ENCODE assay signal across 1 cellular context in genomic region chr16:67663877-67664222, GRCh38.
TF ChIP-seq lines count a peak whose summit lies in the region.

No MANE protein-coding gene starts in this region.

TF ChIP-seq in liver, 16 proteins besides CTCF, POLR2A, EP300 and RAD21 (continued from another document):
- TF ChIP-seq REST (IDR thresholded peaks at IDR 0.05) (no peak), HNF4G (IDR thresholded peaks at IDR 0.05) (no peak), JUND (IDR thresholded peaks at IDR 0.05) (no peak), HNF4A (conservative IDR thresholded peaks at IDR 0.05) (no peak), NR2F2 (IDR thresholded peaks at IDR 0.05) (no peak), FOXA1 (IDR thresholded peaks at IDR 0.05) (no peak), TAF1 (conservative IDR thresholded peaks at IDR 0.05) (no peak), MAX (IDR thresholded peaks at IDR 0.05) (no peak), GABPA (IDR thresholded peaks at IDR 0.05 in 1 of 2, conservative IDR thresholded peaks at IDR 0.05 in 1 of 2) (no peak), FOXA2 (IDR thresholded peaks at IDR 0.05) (no peak), EGR1 (IDR thresholded peaks at IDR 0.05; ENCODE audit: low read depth in 2 of 2) (no peak), ATF3 (IDR thresholded peaks at IDR 0.05) (no peak), SP1 (IDR thresholded peaks at IDR 0.05) (no peak), RXRA (IDR thresholded peaks at IDR 0.05) (no peak), ZBTB33 (IDR thresholded peaks at IDR 0.05) (no peak)
